In the genomic region with DNA sequence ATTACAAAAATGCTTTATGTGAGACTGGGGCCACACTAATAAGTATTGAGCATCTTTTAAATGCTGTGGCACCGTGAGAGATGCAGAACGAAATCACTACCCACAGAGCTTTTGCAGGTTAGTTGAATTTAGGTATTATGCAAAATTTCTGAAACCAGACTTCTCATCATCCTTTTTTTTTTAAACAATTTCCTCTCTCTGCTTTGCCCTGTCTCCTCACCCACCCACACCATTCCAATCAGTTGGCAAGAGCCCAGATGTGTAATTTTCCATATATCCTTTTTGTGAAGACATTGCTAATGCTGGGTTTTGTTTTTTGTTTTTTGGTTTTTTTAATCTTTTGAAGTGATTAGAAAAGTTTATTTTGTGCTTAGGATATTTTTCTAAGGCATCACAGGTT, we compare ENCODE assay signal across 9 cellular contexts. TPM values are rescaled to one million over a fixed set of nuclear protein-coding genes. Genes with fewer than 3 reads are reported as not detected.
A peak's percentile ranks its signal among the peaks of the same experiment; 100 is the strongest.
DNase-seq lines count a peak whose midpoint lies in the region; ATAC-seq, FAIRE-seq and TF ChIP-seq lines count a peak whose summit lies in the region.
"Had no signal": no experiment of that assay in that cellular context is flagged by ENCODE, and none has a peak within 500 bp of the region (broad histone marks: within the 10 kb centered on the region; RNA-seq: fewer than 3 reads in every experiment).

No MANE protein-coding gene starts in this region.

- no peak overlapping the region for H3K27ac Mint-ChIP-seq in H9

- no peak for TF ChIP-seq EP300 in GM12878 (IDR thresholded peaks at IDR 0.05; ENCODE audit: borderline replicate concordance in 1 of 2, control insufficient read depth in 1 of 2, low read depth in 2 of 2, low read length in 2 of 2)

- H2BK20ac ChIP-seq in H9 (ENCODE audit: low read depth, low read length, poor library complexity, severe bottlenecking) = no peak overlapping the region

- H3K36me3 ChIP-seq in ACC112 (ENCODE audit: insufficient read depth, low read length) (no peaks in the 10 kb centered on the region; the same call in 1 of the 2 replicates), GM12878 (ENCODE audit: control insufficient read depth in 2 of 2, insufficient read depth in 2 of 2, low read length in 1 of 2) (peaks cover 0 to 5% of the 10 kb centered on the region in 2 experiments; a peak in 2 of 4 replicates), mesodermal cell (ENCODE audit: control insufficient read depth, insufficient read depth, low read length) (peaks cover 29% of the 10 kb centered on the region)

- TF ChIP-seq POLR2A in GM12878 (IDR thresholded peaks at IDR 0.05; ENCODE audit: low read depth, low read length) (no peak), lower leg skin (IDR thresholded peaks at IDR 0.05) (no peak)

- peaks cover 2 to 21% (median 15%) of the 10 kb centered on the region in 3 experiments; a peak in 6 of 7 replicates for H3K36me3 Mint-ChIP-seq in H9 (ENCODE audit: insufficient read depth in 1 of 3, low read depth in 3 of 3)

- WGBS in H9 (ENCODE audit: extremely low coverage, insufficient read length, low lambda C conversion rate) = no CpG with 5 or more reads among the region's 2 CpGs
- 0% methylated on average over 2 of the region's 2 CpGs for WGBS in GM12878 (ENCODE audit: insufficient coverage, insufficient replicate concordance, low lambda C conversion rate, missing lambda C conversion rate)
- no CpG with 5 or more reads among the region's 2 CpGs for WGBS in mesodermal cell (ENCODE audit: insufficient coverage in 2 of 2), 2 experiments
- whole genome bisulfite sequencing in lower leg skin, 2 donors = 60 to 61% methylated on average over 2 of the region's 2 CpGs

- POLR2A ChIA-PET in GM12878 (lab: Charles Lee) = interaction anchor here (1.4 kb wide), 1 partner anchor 12 kb away, joined by 3 read pairs; no protein-coding TSS in a partner anchor

- H3K14ac ChIP-seq in H9 (ENCODE audit: insufficient read depth, low read length) = no peak overlapping the region

- H3K9me3 Mint-ChIP-seq in H9 = no peaks in the 10 kb centered on the region

- H3K79me2 ChIP-seq in ACC112 (ENCODE audit: control insufficient read depth, insufficient read depth, low read length, unreplicated experiment) (peaks cover 26% of the 10 kb centered on the region), H9 (ENCODE audit: insufficient read depth, low read length) (peaks cover 6% of the 10 kb centered on the region; the same call in 1 of the 2 replicates), GM12878 (ENCODE audit: control insufficient read depth, insufficient read depth, low read length) (peaks cover 18% of the 10 kb centered on the region)

- H3K27ac ChIP-seq in ACC112 (ENCODE audit: low read depth, low read length) (no peak overlapping the region), H9 (ENCODE audit: insufficient read length, low read depth, low read length) (no peak overlapping the region), GM12878 (ENCODE audit: control insufficient read depth, insufficient read depth) (no peak overlapping the region), mesodermal cell (ENCODE audit: low read depth, low read length, severe bottlenecking) (no peak overlapping the region)

- no peak overlapping the region for H2BK5ac ChIP-seq in H9 (ENCODE audit: insufficient read length, low read length)

- DNase-seq in H9 (no peak), GM12878 (ENCODE audit: low read depth, low spot score) (no peak), lower leg skin (ENCODE audit: low spot score in 2 of 2) (no peak), NCI-H774 (lab: John Stamatoyannopoulos, UW) (no peak), NCI-H2081 treated with DMSO at 0.1 percent for 48 hours (lab: John Stamatoyannopoulos, UW) (no peak), amniotic stem cell (lab: John Stamatoyannopoulos, UW) (no peak)
- DNase-seq: activated effector memory CD4-positive, alpha-beta T cell treated with Interleukin-2 at 50 U/mL for 16 hours had no signal

- in situ Hi-C loops in GM12878 (cut with MboI) = no loop called here

- H3K4me1 ChIP-seq in ACC112 (ENCODE audit: control insufficient read depth, insufficient read depth, low read length, unreplicated experiment) = peaks cover 8% of the 10 kb centered on the region
- H3K4me1 ChIP-seq in H9 (ENCODE audit: insufficient read depth, low read length) = peaks cover 2% of the 10 kb centered on the region; the same call in 1 of the 2 replicates
- H3K4me1 ChIP-seq in GM12878 (ENCODE audit: control insufficient read depth, insufficient read depth, low read length) = peaks cover 3% of the 10 kb centered on the region; the same call in 1 of the 2 replicates
- H3K4me1 ChIP-seq in mesodermal cell (ENCODE audit: control insufficient read depth, insufficient read depth, low read length, poor library complexity, severe bottlenecking) = peaks cover 4% of the 10 kb centered on the region

- H4K8ac ChIP-seq in H9 (replicated peaks; ENCODE audit: insufficient read length, low read depth, low read length) = no peak overlapping the region

- no peak overlapping the region for H3K18ac ChIP-seq in H9 (ENCODE audit: insufficient read length, low read depth, low read length)

- no peak for FAIRE-seq in GM12878 (lab: Jason Lieb, UNC)

- H3K79me1 ChIP-seq in H9 (ENCODE audit: insufficient read depth, low read depth, low read length, poor library complexity, severe bottlenecking) = no peaks in the 10 kb centered on the region

- RAD21 ChIA-PET in GM12878 (lab: Charles Lee; ENCODE audit: unreplicated experiment) = interaction anchor here (0.8 to 1.6 kb wide), 4 partner anchors 12 to 173 kb away, joined by 3 to 11 read pairs (median 4); no protein-coding TSS in a partner anchor

- peak overlapping the region; percentile 94 for H3K4me3 ChIP-seq in ACC112 (ENCODE audit: low read depth, low read length)
- peak overlapping the region; percentile 96 for H3K4me3 ChIP-seq in GM12878
- peak overlapping the region; percentile 81 for H3K4me3 ChIP-seq in mesodermal cell (ENCODE audit: extremely low read depth, insufficient read depth, low read length, poor library complexity, severe bottlenecking)
- H3K4me3 ChIP-seq in lower leg skin (ENCODE audit: low read depth, poor library complexity, severe bottlenecking) = no peak overlapping the region

- CTCF ChIA-PET in GM12878 (lab: Yijun Ruan, JAX) = interaction anchor here (0.8 to 1.6 kb wide), 6 partner anchors 9 to 179 kb away, joined by 3 to 9 read pairs (median 4); no protein-coding TSS in a partner anchor

- no peak for ATAC-seq in GM12878

- peak overlapping the region; percentile 97 for H3K4me3 Mint-ChIP-seq in H9

- H3K27me3 Mint-ChIP-seq in H9 (ENCODE audit: low read depth) = no peaks in the 10 kb centered on the region

- H4K91ac ChIP-seq in H9 (ENCODE audit: insufficient read length, low read depth, low read length) = no peak overlapping the region

- H4K20me1 ChIP-seq in H9 (ENCODE audit: control insufficient read depth, insufficient read depth, insufficient read length) (no peaks in the 10 kb centered on the region), GM12878 (ENCODE audit: control insufficient read depth, insufficient read depth) (no peaks in the 10 kb centered on the region)

- TF ChIP-seq RAD21 in GM12878 (IDR thresholded peaks at IDR 0.05; ENCODE audit: insufficient read depth, low read depth, low read length) = no peak

- H3K4me2 ChIP-seq in H9 (ENCODE audit: insufficient read depth, insufficient read length, low read length) (peak overlapping the region; percentile 81), GM12878 (ENCODE audit: control insufficient read depth, insufficient read depth) (peak overlapping the region; percentile 91)

- H4K5ac ChIP-seq in H9 (ENCODE audit: insufficient read length, low read depth, low read length) = no peak overlapping the region

- no peak overlapping the region for H2AK5ac ChIP-seq in H9 (ENCODE audit: insufficient read length, low read length)

- H2BK15ac ChIP-seq in H9 (ENCODE audit: low read depth, low read length) = no peak overlapping the region

- peak overlapping the region; percentile 84 for H3K9ac ChIP-seq in H9 (ENCODE audit: extremely low read depth, insufficient read length, low read length)
- no peak overlapping the region; the same call in 1 of the 2 replicates for H3K9ac ChIP-seq in GM12878 (ENCODE audit: control insufficient read depth, insufficient read depth, low read length)

- no peak overlapping the region for H3T11ph ChIP-seq in H9 (ENCODE audit: low read length)

- H3K27me3 ChIP-seq in ACC112 (ENCODE audit: insufficient read depth, low read length) = no peaks in the 10 kb centered on the region
- H3K27me3 ChIP-seq in H9 (ENCODE audit: insufficient read depth, low read length) = no peaks in the 10 kb centered on the region
- no peaks in the 10 kb centered on the region for H3K27me3 ChIP-seq in GM12878 (replicated peaks in 1 of 2; ENCODE audit: control insufficient read depth in 2 of 2, insufficient read depth in 2 of 2, low read length in 1 of 2)

- H2AFZ ChIP-seq in ACC112 (ENCODE audit: low read length, unreplicated experiment) (no peak overlapping the region), H9 (ENCODE audit: low read length) (no peak overlapping the region), GM12878 (ENCODE audit: control insufficient read depth, low read depth, low read length) (no peak overlapping the region)

- no peak overlapping the region for H3K23ac ChIP-seq in H9 (ENCODE audit: insufficient read length, low read depth, low read length)

- no peak for TF ChIP-seq CTCF in H9 (conservative IDR thresholded peaks at IDR 0.05)
- TF ChIP-seq CTCF in GM12878 (IDR thresholded peaks at IDR 0.05 in 2 of 3, conservative IDR thresholded peaks at IDR 0.05 in 1 of 3; ENCODE audit: control insufficient read depth in 2 of 3, extremely low read depth in 1 of 3, insufficient read depth in 1 of 3, low read depth in 3 of 3, low read length in 3 of 3) = no peak
- no peak for TF ChIP-seq CTCF in lower leg skin (IDR thresholded peaks at IDR 0.05)

- H3K4ac ChIP-seq in H9 (ENCODE audit: low read depth, low read length) = no peak overlapping the region

- H3K23me2 ChIP-seq in H9 (ENCODE audit: insufficient read length, low read depth, low read length, poor library complexity, severe bottlenecking) = peaks cover 2% of the 10 kb centered on the region

- H3K9me3 ChIP-seq in H9 (ENCODE audit: control insufficient read depth, low read depth, low read length) (no peaks in the 10 kb centered on the region), GM12878 (replicated peaks; ENCODE audit: control insufficient read depth, insufficient read depth, low read length) (no peaks in the 10 kb centered on the region), mesodermal cell (ENCODE audit: control insufficient read depth, low read length) (no peaks in the 10 kb centered on the region)

- no peak overlapping the region for H2BK120ac ChIP-seq in H9 (ENCODE audit: low read depth, low read length, poor library complexity, severe bottlenecking)

- no TSS peak for BruUV-seq in GM12878 (replicated peaks; lab: Mats Ljungman, UMichigan)

- H3K4me1 Mint-ChIP-seq in H9 = peaks cover 11 to 15% of the 10 kb centered on the region in 2 experiments

- intact Hi-C loops in GM12878 (cut with micrococcal nuclease; ENCODE audit: unreplicated experiment) = loop anchor here (5.0 kb wide), 1 partner anchor 380 kb away; no protein-coding TSS in a partner anchor
- intact Hi-C loops in lower leg skin (cut with DNase I; ENCODE audit: low total_unique reads) = no loop called here

- SMC1A ChIA-PET in GM12878 (lab: Charles Lee; ENCODE audit: uncharacterized antibody, unreplicated experiment) = interaction anchor here (0.6 to 1.8 kb wide), 8 partner anchors 9 to 180 kb away, joined by 3 to 12 read pairs (median 3); no protein-coding TSS in a partner anchor

- H3K56ac ChIP-seq in H9 (ENCODE audit: insufficient read length, low read depth, low read length) = no peak overlapping the region

- no peak overlapping the region for H2BK12ac ChIP-seq in H9 (ENCODE audit: insufficient read length, low read depth, low read length)

RNA-seq across cellular contexts. Expression of gene YAE1, which starts 1.1 kb away (rescaled TPM):
- total RNA-seq in H9 (2021) (27.3 and 28.8 TPM in 2 replicates), GM12878 (2014; rRNA removed) (17.5 and 22.5 TPM in 2 replicates), GM12878 (2014; rRNA removed; fragmentation: Illumina TruSeq; extraction: Trizol) (22.0 and 22.5 TPM in 2 replicates), GM12878 (2021) (12.3 and 13.5 TPM in 2 replicates), lower leg skin (10 to 100 TPM; 13.2 to 18.4 (median 14.4) TPM)
- 83.8 and 93.1 TPM in 2 replicates for total RNA-seq in GM12878 (2013; cell fraction: nucleolus; rRNA removed)
- 4.1 TPM for polyA plus RNA-seq in GM12878 (2011; ENCODE audit: low read depth)
- polyA plus RNA-seq in GM12878 (2011; rRNA removed) (28.5 and 42.1 TPM in 2 replicates), GM12878 (2014; fragmentation: Illumina TruSeq; extraction: Trizol) (18.2 and 19.7 TPM in 2 replicates), GM12878 (2014; fragmentation: Nextera tagmentation; extraction: Ambion mirVana) (10 to 100 TPM; 33.5 to 35.8 TPM), GM12878 (2014; rRNA removed) (18.2 and 21.0 TPM in 2 replicates), GM12878 (2016; fragmentation: Nextera tagmentation; extraction: Ambion mirVana) (10 to 100 TPM; 23.9 to 25.4 TPM)
- polyA plus RNA-seq in GM12878 (2011; cell fraction: cytosol; rRNA removed) = 5.7 and 7.6 TPM in 2 replicates
- polyA plus RNA-seq in GM12878 (2011; cell fraction: nucleus; rRNA removed) = 12.9 and 14.5 TPM in 2 replicates
- polyA plus RNA-seq in GM12878 (2012) = 9.1 and 11.7 TPM in 2 replicates
- polyA minus RNA-seq in GM12878 (2011; rRNA and poly(A)+ RNA removed) = 8.6 and 18.0 TPM in 2 replicates
- polyA minus RNA-seq in GM12878 (2011; cell fraction: cytosol; rRNA and poly(A)+ RNA removed) = 3.2 and 11.3 TPM in 2 replicates
- 18.0 and 29.3 TPM in 2 replicates for polyA minus RNA-seq in GM12878 (2011; cell fraction: nucleus; rRNA and poly(A)+ RNA removed)
- 24.2 TPM for polyA plus RNA-seq in mesodermal cell (2013, experiment 1 of 2)
- polyA plus RNA-seq in mesodermal cell (2013, experiment 2 of 2) = 28.4 TPM

RNA-seq across cellular contexts. Expression of gene RALA, which starts 56.1 kb away (rescaled TPM):
- total RNA-seq in H9 (2021) (54.9 and 57.5 TPM in 2 replicates), GM12878 (2014; rRNA removed) (7.5 and 8.7 TPM in 2 replicates), GM12878 (2014; rRNA removed; fragmentation: Illumina TruSeq; extraction: Trizol) (23.5 and 26.3 TPM in 2 replicates), GM12878 (2021) (22.7 and 27.8 TPM in 2 replicates), lower leg skin (10 to 100 TPM; 16.2 to 20.5 (median 19.0) TPM)
- 14.2 and 15.5 TPM in 2 replicates for total RNA-seq in GM12878 (2013; cell fraction: nucleolus; rRNA removed)
- polyA plus RNA-seq in GM12878 (2011; ENCODE audit: low read depth) = 11.7 TPM
- polyA plus RNA-seq in GM12878 (2011; rRNA removed) (34.6 and 40.7 TPM in 2 replicates), GM12878 (2014; fragmentation: Illumina TruSeq; extraction: Trizol) (29.9 and 38.2 TPM in 2 replicates), GM12878 (2014; fragmentation: Nextera tagmentation; extraction: Ambion mirVana) (10 to 100 TPM in 1 of 2 experiments, 1 to 10 TPM in 1; 8.1 to 13.3 TPM), GM12878 (2014; rRNA removed) (17.8 and 20.6 TPM in 2 replicates), GM12878 (2016; fragmentation: Nextera tagmentation; extraction: Ambion mirVana) (10 to 100 TPM; 48.8 to 53.3 TPM)
- 11.8 and 12.1 TPM in 2 replicates for polyA plus RNA-seq in GM12878 (2011; cell fraction: cytosol; rRNA removed)
- polyA plus RNA-seq in GM12878 (2011; cell fraction: nucleus; rRNA removed) = 9.0 and 11.2 TPM in 2 replicates
- 19.9 and 20.0 TPM in 2 replicates for polyA plus RNA-seq in GM12878 (2012)
- 19.5 and 38.1 TPM in 2 replicates for polyA minus RNA-seq in GM12878 (2011; rRNA and poly(A)+ RNA removed)
- 13.4 and 14.6 TPM in 2 replicates for polyA minus RNA-seq in GM12878 (2011; cell fraction: cytosol; rRNA and poly(A)+ RNA removed)
- 13.9 and 33.6 TPM in 2 replicates for polyA minus RNA-seq in GM12878 (2011; cell fraction: nucleus; rRNA and poly(A)+ RNA removed)
- 65.1 TPM for polyA plus RNA-seq in mesodermal cell (2013, experiment 1 of 2)
- polyA plus RNA-seq in mesodermal cell (2013, experiment 2 of 2) = 69.9 TPM
